ENCODE assay signal across 11 cellular contexts in genomic region chr17:4658478-4659305, GRCh38. TPM values are rescaled to one million over a fixed set of nuclear protein-coding genes. Genes with fewer than 3 reads are reported as not detected.
DNase-seq lines count a peak whose midpoint lies in the region; ATAC-seq, FAIRE-seq and TF ChIP-seq lines count a peak whose summit lies in the region.
"Had no signal": no experiment of that assay in that cellular context is flagged by ENCODE, and none has a peak within 500 bp of the region (broad histone marks: within the 10 kb centered on the region; RNA-seq: fewer than 3 reads in every experiment).

No MANE protein-coding gene starts in this region.

- H3K36me3 ChIP-seq in mammary epithelial cell (ENCODE audit: insufficient read depth, low read length) (no peaks in the 10 kb centered on the region), neuronal stem cell (replicated peaks in 1 of 2; ENCODE audit: control insufficient read depth in 2 of 2, insufficient read depth in 2 of 2, low read length in 2 of 2) (no peaks in the 10 kb centered on the region)

- H4K8ac ChIP-seq in neuronal stem cell (ENCODE audit: low read depth, low read length), result no peak overlapping the region

- CTCF ChIA-PET in mammary epithelial cell (lab: Charles Lee; ENCODE audit: low non-redundant PET), result no interaction called here

- H2AFZ ChIP-seq in mammary epithelial cell (ENCODE audit: low read depth, low read length) (no peak overlapping the region), neuronal stem cell (ENCODE audit: low read length) (no peak overlapping the region)

- H3K27ac ChIP-seq in mammary epithelial cell (ENCODE audit: insufficient read depth, low read depth, low read length) (no peak overlapping the region), neuronal stem cell (replicated peaks; ENCODE audit: low read length) (no peak overlapping the region)
- H3K27ac ChIP-seq: KMS-11 had no signal

- H3K4me3 ChIP-seq in mammary epithelial cell (replicated peaks in 1 of 3; ENCODE audit: insufficient read depth in 1 of 3, low read depth in 2 of 3, low read length in 3 of 3) (no peak overlapping the region), neuronal stem cell (ENCODE audit: low read length in 2 of 2) (no peak overlapping the region)

- no TSS peak for BruUV-seq in mammary epithelial cell (replicated peaks; lab: Mats Ljungman, UMichigan)

- H2AK5ac ChIP-seq in neuronal stem cell (ENCODE audit: low read depth, low read length), result no peak overlapping the region

- FAIRE-seq in GM19239 (lab: Jason Lieb, UNC), result no peak

- 82% methylated on average over 6 of the region's 6 CpGs for WGBS in mammary epithelial cell (ENCODE audit: low coverage, missing lambda C conversion rate)
- WGBS in neuronal stem cell (ENCODE audit: extremely low coverage in 2 of 2, insufficient read length in 2 of 2, insufficient replicate concordance in 1 of 2), 2 donors, result no CpG with 5 or more reads among the region's 6 CpGs

- H3K9ac ChIP-seq in mammary epithelial cell (ENCODE audit: insufficient read depth, low read length) (no peak overlapping the region), neuronal stem cell (ENCODE audit: low read depth, low read length, poor library complexity) (no peak overlapping the region)
- H3K9ac ChIP-seq: KMS-11 had no signal

- peaks cover 8% of the 10 kb centered on the region for H3K4me1 Mint-ChIP-seq in T-helper 1 cell treated with Interleukin-12 subunit alpha and Interleukin-12 subunit beta and Interleukin-4 antibody, amounts not matched to agents 30 μg/mL and 1 μg/mL, for 36 hours (ENCODE audit: low read depth)

- H3K4ac ChIP-seq in neuronal stem cell (ENCODE audit: low read length), result no peak overlapping the region

- H3K4me2 ChIP-seq in mammary epithelial cell (ENCODE audit: insufficient read depth, low read depth, low read length) (no peak overlapping the region), neuronal stem cell (ENCODE audit: insufficient read depth, low read length, poor library complexity, severe bottlenecking) (no peak overlapping the region)
- H3K4me2 ChIP-seq: KMS-11 had no signal

- dilution Hi-C loops in mammary epithelial cell (cut with HindIII; ENCODE audit: low sequenced_read_pairs), result loop anchor here (5.0 kb wide), 2 partner anchors 206 to 236 kb away; no protein-coding TSS in a partner anchor

- no peak overlapping the region for H3K18ac ChIP-seq in neuronal stem cell (ENCODE audit: low read length)

- TF ChIP-seq CTCF in mammary epithelial cell (conservative IDR thresholded peaks at IDR 0.05 in 1 of 2, IDR thresholded peaks at IDR 0.05 in 1 of 2; ENCODE audit: extremely low read depth in 1 of 2, insufficient read depth in 1 of 2, low read depth in 1 of 2, low read length in 2 of 2), result no peak

- in situ Hi-C loops in mammary epithelial cell (cut with MboI; ENCODE audit: low sequenced_read_pairs in 2 of 2), result no loop called here

- H3K4me1 ChIP-seq in mammary epithelial cell (ENCODE audit: insufficient read depth, low read length), result no peaks in the 10 kb centered on the region
- H3K4me1 ChIP-seq in neuronal stem cell (ENCODE audit: control insufficient read depth in 2 of 2, insufficient read depth in 1 of 2, low read depth in 1 of 2, low read length in 2 of 2), result no peaks in the 10 kb centered on the region

- H2BK12ac ChIP-seq in neuronal stem cell (ENCODE audit: low read length), result no peak overlapping the region

- no peaks in the 10 kb centered on the region for H4K20me1 ChIP-seq in mammary epithelial cell (ENCODE audit: insufficient read depth, low read length)

- H3K9me3 ChIP-seq in mammary epithelial cell (replicated peaks; ENCODE audit: insufficient read depth, low read length), result no peaks in the 10 kb centered on the region
- H3K9me3 ChIP-seq in neuronal stem cell (replicated peaks in 1 of 2; ENCODE audit: control insufficient read depth in 2 of 2, insufficient read depth in 1 of 2, low read depth in 1 of 2, low read length in 2 of 2), result no peaks in the 10 kb centered on the region

- H3K79me2 ChIP-seq in mammary epithelial cell (ENCODE audit: insufficient read depth, low read length), result no peaks in the 10 kb centered on the region

- ATAC-seq in esophagus mucosa, result no peak

- DNase-seq in GM19239 (ENCODE audit: insufficient read length, low spot score), result peak; percentile 27
- peak; percentile 56 for DNase-seq in mammary epithelial cell
- DNase-seq in stimulated activated CD4-positive, alpha-beta T cell treated with anti-CD3 and anti-CD28 coated beads, Interleukin-2, amount 100 ng/mL, for 24 hours, result peak; percentile 40 to 69
- DNase-seq in NCI-H446 (lab: John Stamatoyannopoulos, UW), result no peak
- no peak for DNase-seq in posterior cingulate gyrus
- no peak for DNase-seq in neuronal stem cell (ENCODE audit: low spot score)

- no peak overlapping the region for H3K4me3 Mint-ChIP-seq in T-helper 1 cell treated with Interleukin-12 subunit alpha and Interleukin-12 subunit beta and Interleukin-4 antibody, amounts not matched to agents 30 μg/mL and 1 μg/mL, for 36 hours

- no peaks in the 10 kb centered on the region for H3K36me3 Mint-ChIP-seq in T-helper 1 cell treated with Interleukin-12 subunit alpha and Interleukin-12 subunit beta and Interleukin-4 antibody, amounts not matched to agents 30 μg/mL and 1 μg/mL, for 36 hours (ENCODE audit: low read depth)

- intact Hi-C loops in mammary epithelial cell (cut with micrococcal nuclease), result no loop called here
- intact Hi-C loops in posterior cingulate gyrus (cut with DNase I), result no loop called here

- H2BK120ac ChIP-seq in neuronal stem cell (ENCODE audit: low read depth, low read length), result no peak overlapping the region

- no peaks in the 10 kb centered on the region for H3K27me3 Mint-ChIP-seq in T-helper 1 cell treated with Interleukin-12 subunit alpha and Interleukin-12 subunit beta and Interleukin-4 antibody, amounts not matched to agents 30 μg/mL and 1 μg/mL, for 36 hours (ENCODE audit: low read depth)

- H3K23ac ChIP-seq in neuronal stem cell (ENCODE audit: low read depth, low read length, poor library complexity), result no peak overlapping the region

- H4K91ac ChIP-seq in neuronal stem cell (ENCODE audit: low read depth, low read length, poor library complexity), result no peak overlapping the region

- peak overlapping the region; percentile 7 for H3K27ac Mint-ChIP-seq in T-helper 1 cell treated with Interleukin-12 subunit alpha and Interleukin-12 subunit beta and Interleukin-4 antibody, amounts not matched to agents 30 μg/mL and 1 μg/mL, for 36 hours

- no peak overlapping the region for H2BK5ac ChIP-seq in neuronal stem cell (ENCODE audit: low read length)

- no peak overlapping the region for H2BK15ac ChIP-seq in neuronal stem cell (ENCODE audit: low read length)

- no peaks in the 10 kb centered on the region for H3K79me1 ChIP-seq in neuronal stem cell (ENCODE audit: low read depth, low read length)

- no peaks in the 10 kb centered on the region for H3K27me3 ChIP-seq in mammary epithelial cell (ENCODE audit: insufficient read depth, low read length)
- peaks cover 0 to under 1% (median 0%) of the 10 kb centered on the region in 3 experiments for H3K27me3 ChIP-seq in neuronal stem cell (ENCODE audit: control insufficient read depth in 3 of 3, insufficient read depth in 3 of 3, low read depth in 1 of 3, low read length in 3 of 3)

- no peaks in the 10 kb centered on the region for H3K9me3 Mint-ChIP-seq in T-helper 1 cell treated with Interleukin-12 subunit alpha and Interleukin-12 subunit beta and Interleukin-4 antibody, amounts not matched to agents 30 μg/mL and 1 μg/mL, for 36 hours

- no peak overlapping the region for H3K14ac ChIP-seq in neuronal stem cell (ENCODE audit: low read length)

RNA-seq across cellular contexts. Expression of gene ALOX15, which starts 17.2 kb away (rescaled TPM):
- total RNA-seq in mammary epithelial cell (not detected), esophagus mucosa (0.32 TPM)
- not detected for polyA plus RNA-seq in mammary epithelial cell
- not detected for polyA minus RNA-seq in mammary epithelial cell
- 0.21 TPM for polyA plus RNA-seq in neuronal stem cell (2013, experiment 1 of 2)
- polyA plus RNA-seq in neuronal stem cell (2013, experiment 2 of 2), result 0.15 TPM
- total RNA-seq: activated CD8-positive, alpha-beta memory T cell treated with anti-CD3 and anti-CD28 coated beads for 36 hours; mononuclear cell had no signal

RNA-seq across cellular contexts. Expression of gene PELP1, which starts 45.2 kb away (rescaled TPM):
- total RNA-seq in mammary epithelial cell (10 to 100 TPM; 29.0 to 56.6 TPM), esophagus mucosa (24.6 TPM)
- 19.1 TPM for polyA plus RNA-seq in mammary epithelial cell
- 94.6 TPM for polyA minus RNA-seq in mammary epithelial cell
- polyA plus RNA-seq in neuronal stem cell (2013, experiment 1 of 2), result 45.3 TPM
- 45.1 TPM for polyA plus RNA-seq in neuronal stem cell (2013, experiment 2 of 2)

RNA-seq across cellular contexts. Expression of gene ARRB2, which starts 51.7 kb away (rescaled TPM):
- total RNA-seq in mammary epithelial cell, result 10 to 100 TPM in 1 of 2 donors, 1 to 10 TPM in 1; 3.5 to 14.4 TPM
- 14.6 TPM for polyA plus RNA-seq in mammary epithelial cell
- 23.4 TPM for polyA minus RNA-seq in mammary epithelial cell
- total RNA-seq in esophagus mucosa, result 13.7 TPM
- polyA plus RNA-seq in neuronal stem cell (2013, experiment 1 of 2), result 76.8 TPM
- polyA plus RNA-seq in neuronal stem cell (2013, experiment 2 of 2), result 75.4 TPM

Comparison
In these comparisons a context has a peak if more than half of its experiments do, and no peak if none do; other contexts are left out.
1. DNase-seq: peak in GM19239 (single experiment), mammary epithelial cell (single experiment) and stimulated activated CD4-positive, alpha-beta T cell treated with anti-CD3 and anti-CD28 coated beads, Interleukin-2, amount 100 ng/mL, for 24 hours (2 of 2); none in NCI-H446 (0 of 2), posterior cingulate gyrus (0 of 10) and neuronal stem cell (single experiment).